In genomic region chr2:44342854-44343253, GRCh38 we compare ENCODE assay signal across 8 cellular contexts. TPM values are rescaled to one million over a fixed set of nuclear protein-coding genes. Genes with fewer than 3 reads are reported as not detected.
DNase-seq lines count a peak whose midpoint lies in the region; ATAC-seq and TF ChIP-seq lines count a peak whose summit lies in the region.

No MANE protein-coding gene starts in this region.

- H3K36me3 ChIP-seq in GM06990 (ENCODE audit: control insufficient read depth, insufficient read depth, low read length) (no peaks in the 10 kb centered on the region; the same call in 1 of the 2 replicates), Panc1 (ENCODE audit: control insufficient read depth, insufficient read depth, low read length) (peaks cover 37% of the 10 kb centered on the region)

- no peaks in the 10 kb centered on the region for H3K4me1 ChIP-seq in Panc1 (ENCODE audit: control insufficient read depth, insufficient read depth, low read length)

- CTCF ChIA-PET in Panc1 (lab: Charles Lee): interaction anchor here (0.5 to 1.4 kb wide), 4 partner anchors 16 to 299 kb away, joined by 3 to 5 read pairs (median 4); no protein-coding TSS in a partner anchor

- DNase-seq in AG09309 (ENCODE audit: low read depth): no peak
- DNase-seq in GM06990 (ENCODE audit: extremely low read depth, insufficient read length): no peak
- DNase-seq in Panc1 (ENCODE audit: low read depth, low spot score): no peak
- DNase-seq in fibroblast of the aortic adventitia (ENCODE audit: low read depth): no peak

- no peaks in the 10 kb centered on the region for H3K27me3 ChIP-seq in GM06990 (replicated peaks; ENCODE audit: control insufficient read depth, insufficient read depth, low read length)
- H3K27me3 ChIP-seq in Panc1 (ENCODE audit: control insufficient read depth, insufficient read depth, low read length): no peaks in the 10 kb centered on the region

- no TSS peak for BruUV-seq in Panc1 (replicated peaks; lab: Mats Ljungman, UMichigan)

- H3K4me3 ChIP-seq in AG09309 (ENCODE audit: control insufficient read depth, low read depth, low read length): no peak overlapping the region
- no peak overlapping the region for H3K4me3 ChIP-seq in GM06990 (replicated peaks; ENCODE audit: low read depth, low read length)
- H3K4me3 ChIP-seq in Panc1 (ENCODE audit: low read depth in 2 of 2, low read length in 2 of 2): no peak overlapping the region
- no peak overlapping the region for H3K4me3 ChIP-seq in fibroblast of the aortic adventitia (ENCODE audit: low read depth, low read length)

- in situ Hi-C loops in Panc1 (cut with HindIII; ENCODE audit: low pct_unique_long_range_greater_than_20kb, low sequenced_read_pairs): no loop called here

- no peaks in the 10 kb centered on the region for H3K9me3 ChIP-seq in Panc1 (ENCODE audit: control insufficient read depth, insufficient read depth, low read depth, low read length)

- POLR2A ChIA-PET in Panc1 (lab: Charles Lee): interaction anchor here (0.6 kb wide), 1 partner anchor 19 kb away, joined by 3 read pairs; the partner anchor contains the start of genes CAMKMT and PREPL

- TF ChIP-seq CTCF in AG09309 (IDR thresholded peaks at IDR 0.05; ENCODE audit: control insufficient read depth, insufficient read depth, low read depth, low read length, missing control alignments) (peak; percentile 25), GM06990 (IDR thresholded peaks at IDR 0.05; ENCODE audit: insufficient read depth, low read length, poor library complexity, severe bottlenecking) (peak; percentile 34), Panc1 (IDR thresholded peaks at IDR 0.05) (peak; percentile 45; the same call in 1 of the 2 replicates), fibroblast of the aortic adventitia (IDR thresholded peaks at IDR 0.05; ENCODE audit: insufficient read depth, low read length) (peak; percentile 6)

- intact Hi-C loops in Panc1 (cut with micrococcal nuclease; ENCODE audit: unreplicated experiment): loop anchor here (2.0 to 10.0 kb wide), 3 partner anchors 98 to 301 kb away; no protein-coding TSS in a partner anchor

- 0 out of 2 replicates have a peak overlapping the region, but pooled peaks have one; percentile 9 for H3K27ac ChIP-seq in Panc1 (ENCODE audit: low read length)

- peak; percentile 58; the same call in 1 of the 2 replicates for ATAC-seq in Panc1
- ATAC-seq in esophagus mucosa: no peak
- no peak for ATAC-seq in GM21529 (IDR thresholded peaks at IDR 0.05; ENCODE audit: unreplicated experiment)
- no peak for ATAC-seq in GM19035 (IDR thresholded peaks at IDR 0.05; ENCODE audit: unreplicated experiment)
- ATAC-seq in GM21367 (IDR thresholded peaks at IDR 0.05; ENCODE audit: unreplicated experiment): no peak

RNA-seq across cellular contexts. Expression of gene PREPL, which starts 18.4 kb away (rescaled TPM):
- total RNA-seq in Panc1 (2021; ENCODE audit: unreplicated experiment): 42.5 TPM
- polyA plus RNA-seq in Panc1 (2012; ENCODE audit: insufficient read length): 25.6 TPM
- 31.3 and 78.4 TPM in 2 replicates for total RNA-seq in fibroblast of the aortic adventitia (ENCODE audit: low replicate concordance)
- 15.7 TPM for total RNA-seq in esophagus mucosa

RNA-seq across cellular contexts. Expression of gene CAMKMT, which starts 18.9 kb away (rescaled TPM):
- 12.6 TPM for total RNA-seq in Panc1 (2021; ENCODE audit: unreplicated experiment)
- 8.6 TPM for polyA plus RNA-seq in Panc1 (2012; ENCODE audit: insufficient read length)
- 8.7 and 15.0 TPM in 2 replicates for total RNA-seq in fibroblast of the aortic adventitia (ENCODE audit: low replicate concordance)
- 8.4 TPM for total RNA-seq in esophagus mucosa
